ENCODE assay signal across 9 cellular contexts in genomic region chr12:120368789-120369475, GRCh38. TPM values are rescaled to one million over a fixed set of nuclear protein-coding genes. Genes with fewer than 3 reads are reported as not detected.
A peak's percentile ranks its signal among the peaks of the same experiment; 100 is the strongest.
DNase-seq lines count a peak whose midpoint lies in the region; ATAC-seq and TF ChIP-seq lines count a peak whose summit lies in the region.
"Had no signal": no experiment of that assay in that cellular context is flagged by ENCODE, and none has a peak within 500 bp of the region (broad histone marks: within the 10 kb centered on the region; RNA-seq: fewer than 3 reads in every experiment).

MSI1 (minus strand) TSS chr12:120369164; CDS start chr12:120369091, 73 bp downstream.

- peaks cover 75% of the 10 kb centered on the region for H3K27me3 Mint-ChIP-seq in activated T-helper 1 cell treated with anti-CD3 and anti-CD28 coated beads, Interleukin-12 subunit alpha, Interleukin-12 subunit beta, Interleukin-2, Interleukin-4 antibody, amounts not matched to agents 30 ng/mL and 10 ng/mL and 1 ng/mL, durations not matched to agents 14 hours and 24 hours and 36 hours (ENCODE audit: insufficient read depth)

- H3K4me1 Mint-ChIP-seq in activated T-helper 1 cell treated with anti-CD3 and anti-CD28 coated beads, Interleukin-12 subunit alpha, Interleukin-12 subunit beta, Interleukin-2, Interleukin-4 antibody, amounts not matched to agents 30 ng/mL and 10 ng/mL and 1 ng/mL, durations not matched to agents 14 hours and 24 hours and 36 hours (ENCODE audit: low read depth): peaks cover 11% of the 10 kb centered on the region

- ATAC-seq in HG03025 (IDR thresholded peaks at IDR 0.05; ENCODE audit: low FRiP score, unreplicated experiment) (no peak), HG03521 (IDR thresholded peaks at IDR 0.05; ENCODE audit: unreplicated experiment) (no peak), HG02981 (IDR thresholded peaks at IDR 0.05; ENCODE audit: unreplicated experiment) (no peak)

- H3K27ac ChIP-seq in spleen: no peak within 1 kb of the TSS

- H3K4me3 ChIP-seq in iPS-18c (ENCODE audit: insufficient read depth, low read depth, low read length): peak within 1 kb of the TSS; percentile 59
- peak within 1 kb of the TSS in 7 of 8 donors; percentile 27 to 69 (median 30) for H3K4me3 ChIP-seq in spleen

- H3K36me3 ChIP-seq in spleen: no peaks in the 10 kb centered on the region

- peaks cover 3% of the 10 kb centered on the region for H3K36me3 Mint-ChIP-seq in activated T-helper 1 cell treated with anti-CD3 and anti-CD28 coated beads, Interleukin-12 subunit alpha, Interleukin-12 subunit beta, Interleukin-2, Interleukin-4 antibody, amounts not matched to agents 30 ng/mL and 10 ng/mL and 1 ng/mL, durations not matched to agents 14 hours and 24 hours and 36 hours (ENCODE audit: low read depth)

- intact Hi-C loops in activated T-helper 1 cell treated with anti-CD3 and anti-CD28 coated beads, Interleukin-12 subunit alpha, Interleukin-12 subunit beta, Interleukin-2, Interleukin-4 antibody, amounts not matched to agents 30 ng/mL and 10 ng/mL and 1 ng/mL, durations not matched to agents 14 hours and 24 hours and 36 hours (cut with micrococcal nuclease): no loop called here
- intact Hi-C loops in spleen (cut with DNase I; ENCODE audit: low total_unique reads): no loop called here

- peak in 2 of 3 experiments; percentile 57 to 65 for DNase-seq in NCI-H1417 (lab: John Stamatoyannopoulos, UW)
- no peak for DNase-seq in NCI-H1417 treated with DMSO at 0.1 percent for 48 hours (lab: John Stamatoyannopoulos, UW)
- no peak for DNase-seq in activated T-helper 1 cell treated with anti-CD3 and anti-CD28 coated beads, Interleukin-12 subunit alpha, Interleukin-12 subunit beta, Interleukin-2, Interleukin-4 antibody, amounts not matched to agents 30 ng/mL and 10 ng/mL and 1 ng/mL, durations not matched to agents 14 hours and 24 hours and 36 hours (ENCODE audit: low spot score)
- DNase-seq in spleen: no peak

- H3K4me1 ChIP-seq in spleen: peaks cover 0 to 23% (median 19%) of the 10 kb centered on the region in 6 donors

- no peaks in the 10 kb centered on the region for H3K9me3 Mint-ChIP-seq in activated T-helper 1 cell treated with anti-CD3 and anti-CD28 coated beads, Interleukin-12 subunit alpha, Interleukin-12 subunit beta, Interleukin-2, Interleukin-4 antibody, amounts not matched to agents 30 ng/mL and 10 ng/mL and 1 ng/mL, durations not matched to agents 14 hours and 24 hours and 36 hours

- H3K27ac Mint-ChIP-seq in activated T-helper 1 cell treated with anti-CD3 and anti-CD28 coated beads, Interleukin-12 subunit alpha, Interleukin-12 subunit beta, Interleukin-2, Interleukin-4 antibody, amounts not matched to agents 30 ng/mL and 10 ng/mL and 1 ng/mL, durations not matched to agents 14 hours and 24 hours and 36 hours: no peak within 1 kb of the TSS

- H3K9me3 ChIP-seq in iPS-18c (ENCODE audit: control insufficient read depth, insufficient read depth, low read length) (no peaks in the 10 kb centered on the region), spleen (no peaks in the 10 kb centered on the region)

- peaks cover 0 to 99% (median 61%) of the 10 kb centered on the region in 7 donors for H3K27me3 ChIP-seq in spleen (replicated peaks in 1 of 7)

- 1 to 11% (median 1%) methylated on average over 7 to 108 of the region's 108 CpGs; no CpG with 5 or more reads in 1 of the 5 donors for WGBS in spleen, 5 donors

- H3K4me3 Mint-ChIP-seq in activated T-helper 1 cell treated with anti-CD3 and anti-CD28 coated beads, Interleukin-12 subunit alpha, Interleukin-12 subunit beta, Interleukin-2, Interleukin-4 antibody, amounts not matched to agents 30 ng/mL and 10 ng/mL and 1 ng/mL, durations not matched to agents 14 hours and 24 hours and 36 hours: peak within 1 kb of the TSS; percentile 68

- no peak for TF ChIP-seq POLR2A in spleen (IDR thresholded peaks at IDR 0.05)

- no peak for TF ChIP-seq CTCF in spleen (IDR thresholded peaks at IDR 0.05 in 8 of 11, conservative IDR thresholded peaks at IDR 0.05 in 3 of 11)

RNA-seq across cellular contexts. Expression of gene MSI1, which starts in this region (rescaled TPM):
- 0.07 TPM in 1 of 2 replicates, not detected in the other for total RNA-seq in activated T-helper 1 cell treated with anti-CD3 and anti-CD28 coated beads, Interleukin-12 subunit alpha, Interleukin-12 subunit beta, Interleukin-2, Interleukin-4 antibody, amounts not matched to agents 30 ng/mL and 10 ng/mL and 1 ng/mL, durations not matched to agents 14 hours and 24 hours and 36 hours
- total RNA-seq in spleen: under 1 TPM in 1 of 7 donors, not detected in 6; 0.35 TPM
- under 1 TPM in 2 of 3 donors, not detected in 1; 0.02 to 0.03 TPM for polyA plus RNA-seq in spleen
- polyA plus RNA-seq: AG04450 had no signal

Comparison
In these comparisons a context has a peak if more than half of its experiments do, and no peak if none do; other contexts are left out.
1. DNase-seq: peak in NCI-H1417 (2 of 3); none in NCI-H1417 treated with DMSO at 0.1 percent for 48 hours (single experiment), activated T-helper 1 cell treated with anti-CD3 and anti-CD28 coated beads, Interleukin-12 subunit alpha, Interleukin-12 subunit beta, Interleukin-2, Interleukin-4 antibody, amounts not matched to agents 30 ng/mL and 10 ng/mL and 1 ng/mL, durations not matched to agents 14 hours and 24 hours and 36 hours (single experiment) and spleen (single experiment).